8 cellular contexts compared by ENCODE assay signal in the genomic region with DNA sequence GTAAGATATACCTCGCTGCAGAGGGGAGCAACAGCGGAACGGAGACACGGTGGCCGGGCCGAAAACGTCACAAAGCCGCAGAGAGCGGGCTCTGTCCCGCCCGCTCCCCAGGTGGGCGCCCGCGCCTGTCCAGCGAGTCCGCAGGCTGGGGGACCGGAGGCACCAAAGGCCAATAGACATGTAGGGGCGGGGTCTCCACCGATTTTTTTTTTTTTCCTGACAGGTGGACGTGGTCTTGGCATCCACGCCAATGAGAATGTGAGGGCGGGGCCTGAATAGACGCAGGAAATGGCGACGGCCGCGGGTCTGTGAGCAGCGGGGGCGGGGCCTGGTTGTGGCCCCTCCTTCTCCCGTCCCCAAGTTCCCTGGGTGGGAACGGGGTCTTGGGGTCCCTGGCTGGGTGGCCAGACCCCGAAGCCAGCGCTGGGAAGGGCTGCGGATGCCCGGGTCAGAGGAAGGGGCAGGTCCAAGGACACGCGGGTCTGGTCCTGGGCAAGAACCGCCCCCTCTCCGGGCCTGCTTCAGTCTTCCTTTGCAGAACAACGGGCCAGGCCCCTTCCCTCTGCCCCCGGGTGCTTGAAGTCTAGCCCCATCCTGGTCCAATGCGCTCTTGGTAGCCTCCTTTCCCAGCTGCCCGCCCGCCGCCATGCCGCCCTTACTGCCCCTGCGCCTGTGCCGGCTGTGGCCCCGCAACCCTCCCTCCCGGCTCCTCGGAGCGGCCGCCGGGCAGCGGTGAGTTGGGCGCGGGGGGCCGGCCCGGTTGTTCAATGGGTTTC. TPM values are rescaled to one million over a fixed set of nuclear protein-coding genes. Genes with fewer than 3 reads are reported as not detected.
DNase-seq lines count a peak whose midpoint lies in the region; ATAC-seq and TF ChIP-seq lines count a peak whose summit lies in the region.

A gene with protein sequence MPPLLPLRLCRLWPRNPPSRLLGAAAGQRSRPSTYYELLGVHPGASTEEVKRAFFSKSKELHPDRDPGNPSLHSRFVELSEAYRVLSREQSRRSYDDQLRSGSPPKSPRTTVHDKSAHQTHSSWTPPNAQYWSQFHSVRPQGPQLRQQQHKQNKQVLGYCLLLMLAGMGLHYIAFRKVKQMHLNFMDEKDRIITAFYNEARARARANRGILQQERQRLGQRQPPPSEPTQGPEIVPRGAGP (plus strand): TSS at position 340 of the 776 bp plus-strand sequence. CDS start 307 bp downstream, at position 647.

- no TSS peak for BruUV-seq in A673 (replicated peaks; lab: Mats Ljungman, UMichigan)

- peak within 1 kb of the TSS; percentile 85 for H3K4me3 Mint-ChIP-seq in activated CD4-positive, alpha-beta memory T cell treated with anti-CD3 and anti-CD28 coated beads, Interleukin-2, amount 10 ng/mL, durations not matched to agents 7 days and 5 days

- H3K4me1 ChIP-seq in A673 (ENCODE audit: insufficient read depth, low read length, poor library complexity, severe bottlenecking) (peaks cover 26% of the 10 kb centered on the region), right lobe of liver (peaks cover under 1 to 28% (median 13%) of the 10 kb centered on the region in 4 donors)

- H3K27me3 ChIP-seq in A673 (replicated peaks; ENCODE audit: insufficient read depth, low read depth, low read length, poor library complexity) (no peaks in the 10 kb centered on the region), dorsolateral prefrontal cortex (no peaks in the 10 kb centered on the region), right lobe of liver (no peaks in the 10 kb centered on the region)

- peaks cover 51% of the 10 kb centered on the region for H3K4me1 Mint-ChIP-seq in activated CD4-positive, alpha-beta memory T cell treated with anti-CD3 and anti-CD28 coated beads, Interleukin-2, amount 10 ng/mL, durations not matched to agents 7 days and 5 days

- no peak for TF ChIP-seq CTCF in A673 (conservative IDR thresholded peaks at IDR 0.05; ENCODE audit: low read depth, low read length)
- peak in 11 of 56 donors; percentile 2 to 34 (median 14) for TF ChIP-seq CTCF in dorsolateral prefrontal cortex (IDR thresholded peaks at IDR 0.05 in 54 of 56, conservative IDR thresholded peaks at IDR 0.05 in 2 of 56; ENCODE audit: low read depth in 1 of 56, partially characterized antibody in 56 of 56)
- TF ChIP-seq CTCF in right lobe of liver (IDR thresholded peaks at IDR 0.05): no peak

- H3K27me3 Mint-ChIP-seq in activated CD4-positive, alpha-beta memory T cell treated with anti-CD3 and anti-CD28 coated beads, Interleukin-2, amount 10 ng/mL, durations not matched to agents 7 days and 5 days: no peaks in the 10 kb centered on the region

- CTCF ChIA-PET in A673 (lab: Charles Lee): interaction anchor here (0.6 kb wide), 1 partner anchor 23 kb away, joined by 3 read pairs; no protein-coding TSS in a partner anchor
- CTCF ChIA-PET in activated CD4-positive, alpha-beta memory T cell treated with anti-CD3 and anti-CD28 coated beads, Interleukin-2, amount 10 ng/mL, durations not matched to agents 7 days and 5 days (lab: Charles Lee): interaction anchor here (0.7 to 5.1 kb wide), 3 partner anchors 24 to 1389 kb away, joined by 3 to 40 read pairs (median 9); a partner anchor contains a TSS

- ATAC-seq in GM19023 (IDR thresholded peaks at IDR 0.05; ENCODE audit: unreplicated experiment): peak; percentile 44
- peak; percentile 39 for ATAC-seq in HG03457 (IDR thresholded peaks at IDR 0.05; ENCODE audit: unreplicated experiment)
- ATAC-seq in right lobe of liver: peak; percentile 68 to 75 (median 74)

- H3K9me3 ChIP-seq in A673 (ENCODE audit: low read depth, low read length, poor library complexity, severe bottlenecking) (no peaks in the 10 kb centered on the region), right lobe of liver (no peaks in the 10 kb centered on the region)

- peaks cover 14% of the 10 kb centered on the region for H3K36me3 Mint-ChIP-seq in activated CD4-positive, alpha-beta memory T cell treated with anti-CD3 and anti-CD28 coated beads, Interleukin-2, amount 10 ng/mL, durations not matched to agents 7 days and 5 days (ENCODE audit: low read depth)

- DNase-seq in A673 (ENCODE audit: low spot score) (peak; percentile 96), NCI-H69 (lab: John Stamatoyannopoulos, UW) (peak; percentile 99), dorsolateral prefrontal cortex (peak; percentile 79 to 95 (median 92)), right lobe of liver (peak; percentile 94 to 96 (median 95))
- peak; percentile 92 for DNase-seq in activated CD4-positive, alpha-beta memory T cell treated with anti-CD3 and anti-CD28 coated beads, Interleukin-2, amount 10 ng/mL, durations not matched to agents 7 days and 5 days
- peak; percentile 87 for DNase-seq in stimulated activated CD4-positive, alpha-beta T cell treated with anti-CD3 and anti-CD28 coated beads, Interleukin-4, amount 100 ng/mL, for 1 hour

- no peaks in the 10 kb centered on the region for H3K9me3 Mint-ChIP-seq in activated CD4-positive, alpha-beta memory T cell treated with anti-CD3 and anti-CD28 coated beads, Interleukin-2, amount 10 ng/mL, durations not matched to agents 7 days and 5 days

- H3K36me3 ChIP-seq in A673 (ENCODE audit: insufficient read depth, low read length, poor library complexity, severe bottlenecking) (no peaks in the 10 kb centered on the region), right lobe of liver (no peaks in the 10 kb centered on the region)

- H3K4me3 ChIP-seq in A673 (ENCODE audit: low read depth, low read length, poor library complexity, severe bottlenecking) (peak within 1 kb of the TSS; percentile 54), dorsolateral prefrontal cortex (peak within 1 kb of the TSS; percentile 47 to 98 (median 78)), right lobe of liver (peak within 1 kb of the TSS; percentile 71 to 78 (median 71))

- POLR2A ChIA-PET in A673 (lab: Charles Lee; ENCODE audit: low non-redundant PET): interaction anchor here (0.5 kb wide), 1 partner anchor 79 kb away, joined by 3 read pairs; no protein-coding TSS in a partner anchor
- POLR2A ChIA-PET in activated CD4-positive, alpha-beta memory T cell treated with anti-CD3 and anti-CD28 coated beads, Interleukin-2, amount 10 ng/mL, durations not matched to agents 7 days and 5 days (lab: Charles Lee): interaction anchor here (1.0 to 6.7 kb wide), 7 partner anchors 13 to 87 kb away, joined by 3 to 49 read pairs (median 4); a partner anchor contains a TSS

- peak; percentile 44 for TF ChIP-seq POLR2A in right lobe of liver (IDR thresholded peaks at IDR 0.05)

- peak within 1 kb of the TSS; percentile 81 for H3K27ac Mint-ChIP-seq in activated CD4-positive, alpha-beta memory T cell treated with anti-CD3 and anti-CD28 coated beads, Interleukin-2, amount 10 ng/mL, durations not matched to agents 7 days and 5 days

- H3K27ac ChIP-seq in A673 (ENCODE audit: low read depth, low read length, poor library complexity, severe bottlenecking): peak within 1 kb of the TSS; percentile 70
- H3K27ac ChIP-seq in dorsolateral prefrontal cortex: peak within 1 kb of the TSS; percentile 41 to 98 (median 93)
- peak within 1 kb of the TSS; percentile 65 to 90 (median 74) for H3K27ac ChIP-seq in right lobe of liver

- intact Hi-C loops in A673 (cut with micrococcal nuclease; ENCODE audit: unreplicated experiment) (no loop called here), dorsolateral prefrontal cortex (cut with DNase I) (no loop called here), right lobe of liver (cut with DNase I) (no loop called here)

- WGBS in right lobe of liver (ENCODE audit: insufficient coverage, low coverage, low lambda C conversion rate, missing lambda C conversion rate): 0% methylated on average over 23 of the region's 59 CpGs

RNA-seq across cellular contexts. Expression of the gene that starts here (rescaled TPM):
- total RNA-seq in A673 (2021): 20.2 and 23.9 TPM in 2 replicates
- 10 to 100 TPM; 40.8 to 42.0 TPM for total RNA-seq in activated CD4-positive, alpha-beta memory T cell treated with anti-CD3 and anti-CD28 coated beads, Interleukin-2, amount 10 ng/mL, durations not matched to agents 7 days and 5 days
- 10 to 100 TPM; 22.5 to 46.8 (median 32.3) TPM for total RNA-seq in dorsolateral prefrontal cortex
- 10 to 100 TPM; 14.6 to 27.6 (median 21.4) TPM for total RNA-seq in right lobe of liver

Comparison
In these comparisons a context has a peak if more than half of its experiments do, and no peak if none do; other contexts are left out.
1. Peak in every context shown above with its lines: DNase-seq, ATAC-seq, H3K4me3 ChIP-seq and H3K27ac ChIP-seq.